ENCODE assay signal across 20 cellular contexts in genomic region chr3:38560284-38560683, GRCh38.
A peak's percentile ranks its signal among the peaks of the same experiment; 100 is the strongest.
DNase-seq lines count a peak whose midpoint lies in the region; ATAC-seq and TF ChIP-seq lines count a peak whose summit lies in the region.
"Had no signal": no experiment of that assay in that cellular context is flagged by ENCODE, and none has a peak within 500 bp of the region (broad histone marks: within the 10 kb centered on the region; RNA-seq: fewer than 3 reads in every experiment).

No MANE protein-coding gene starts in this region.

- H3K4me1 Mint-ChIP-seq in activated CD8-positive, alpha-beta memory T cell treated with anti-CD3 and anti-CD28 coated beads, Interleukin-2, amount 10 ng/mL, durations not matched to agents 7 days and 5 days: no peaks in the 10 kb centered on the region
- H3K4me1 Mint-ChIP-seq: activated naive CD4-positive, alpha-beta T cell treated with anti-CD3 and anti-CD28 coated beads, Interleukin-2, amount 50 U/mL, for 24 hours; naive B cell; stimulated activated naive CD8-positive, alpha-beta T cell treated with anti-CD3 and anti-CD28 coated beads, Interleukin-15, amount 100 ng/mL, for 72 hours had no signal

- TF ChIP-seq CTCF in PC-3 (conservative IDR thresholded peaks at IDR 0.05; ENCODE audit: low read depth, low read length): 0 out of 2 replicates have a peak, but pooled peaks have one; percentile 19
- TF ChIP-seq CTCF in fibroblast of villous mesenchyme (IDR thresholded peaks at IDR 0.05; ENCODE audit: insufficient read depth, low read depth, low read length): peak; percentile 15
- TF ChIP-seq CTCF in stomach (IDR thresholded peaks at IDR 0.05): no peak

- no peaks in the 10 kb centered on the region for H3K4me1 ChIP-seq in PC-3 (ENCODE audit: insufficient read depth, low read length)
- H3K4me1 ChIP-seq in stomach: no peaks in the 10 kb centered on the region
- H3K4me1 ChIP-seq: ascending aorta, pancreas had no signal

- no peak overlapping the region for H3K27ac Mint-ChIP-seq in activated CD8-positive, alpha-beta memory T cell treated with anti-CD3 and anti-CD28 coated beads, Interleukin-2, amount 10 ng/mL, durations not matched to agents 7 days and 5 days
- H3K27ac Mint-ChIP-seq: activated naive CD4-positive, alpha-beta T cell treated with anti-CD3 and anti-CD28 coated beads, Interleukin-2, amount 50 U/mL, for 24 hours; effector memory CD8-positive, alpha-beta T cell; naive B cell; stimulated activated naive CD8-positive, alpha-beta T cell treated with anti-CD3 and anti-CD28 coated beads, Interleukin-15, amount 100 ng/mL, for 72 hours had no signal

- H3K36me3 Mint-ChIP-seq in activated CD8-positive, alpha-beta memory T cell treated with anti-CD3 and anti-CD28 coated beads, Interleukin-2, amount 10 ng/mL, durations not matched to agents 7 days and 5 days: no peaks in the 10 kb centered on the region
- H3K36me3 Mint-ChIP-seq: activated naive CD4-positive, alpha-beta T cell treated with anti-CD3 and anti-CD28 coated beads, Interleukin-2, amount 50 U/mL, for 24 hours; naive B cell had no signal

- H3K9me3 Mint-ChIP-seq in activated CD8-positive, alpha-beta memory T cell treated with anti-CD3 and anti-CD28 coated beads, Interleukin-2, amount 10 ng/mL, durations not matched to agents 7 days and 5 days (ENCODE audit: low read depth): no peaks in the 10 kb centered on the region
- H3K9me3 Mint-ChIP-seq: activated naive CD4-positive, alpha-beta T cell treated with anti-CD3 and anti-CD28 coated beads, Interleukin-2, amount 50 U/mL, for 24 hours; effector memory CD8-positive, alpha-beta T cell; stimulated activated naive CD8-positive, alpha-beta T cell treated with anti-CD3 and anti-CD28 coated beads, Interleukin-15, amount 100 ng/mL, for 72 hours had no signal

- POLR2A ChIA-PET in PC-3 (lab: Charles Lee; ENCODE audit: unreplicated experiment): no interaction called here

- H3K27ac ChIP-seq in PC-3 (ENCODE audit: low read length) (no peak overlapping the region), stomach (no peak overlapping the region)
- H3K27ac ChIP-seq: ascending aorta, pancreas had no signal

- no peak overlapping the region for H3K4me2 ChIP-seq in PC-3 (ENCODE audit: low read length)

- H3K79me2 ChIP-seq in PC-3 (ENCODE audit: low read length): no peaks in the 10 kb centered on the region

- no peaks in the 10 kb centered on the region for H4K20me1 ChIP-seq in PC-3 (ENCODE audit: low read length)

- H3K9me3 ChIP-seq in PC-3 (ENCODE audit: low read length) (no peaks in the 10 kb centered on the region), stomach (peaks cover 0 to 2% (median 0%) of the 10 kb centered on the region in 4 donors)
- H3K9me3 ChIP-seq: ascending aorta, pancreas had no signal

- 90 to 97% (median 91%) methylated on average over 6 of the region's 6 CpGs for WGBS in stomach, 5 donors

- ATAC-seq in activated CD8-positive, alpha-beta memory T cell treated with anti-CD3 and anti-CD28 coated beads, Interleukin-2, amount 10 ng/mL, durations not matched to agents 7 days and 5 days: no peak
- ATAC-seq in PC-3: no peak
- ATAC-seq in GM18502 (IDR thresholded peaks at IDR 0.05; ENCODE audit: poor library complexity, unreplicated experiment): no peak
- ATAC-seq: effector memory CD8-positive, alpha-beta T cell; pancreas; stimulated activated naive CD8-positive, alpha-beta T cell treated with anti-CD3 and anti-CD28 coated beads, Interleukin-15, amount 100 ng/mL, for 72 hours had no signal

- H3F3A ChIP-seq in PC-3 (ENCODE audit: low read length, unreplicated experiment): no peaks in the 10 kb centered on the region

- H3K4me3 Mint-ChIP-seq in activated CD8-positive, alpha-beta memory T cell treated with anti-CD3 and anti-CD28 coated beads, Interleukin-2, amount 10 ng/mL, durations not matched to agents 7 days and 5 days: no peak overlapping the region
- H3K4me3 Mint-ChIP-seq: activated naive CD4-positive, alpha-beta T cell treated with anti-CD3 and anti-CD28 coated beads, Interleukin-2, amount 50 U/mL, for 24 hours; effector memory CD8-positive, alpha-beta T cell; naive B cell; stimulated activated naive CD8-positive, alpha-beta T cell treated with anti-CD3 and anti-CD28 coated beads, Interleukin-15, amount 100 ng/mL, for 72 hours had no signal

- TF ChIP-seq EP300 in stomach (IDR thresholded peaks at IDR 0.05): no peak

- H3K9ac ChIP-seq in PC-3 (ENCODE audit: low read length): no peak overlapping the region

- no TSS peak for BruUV-seq in PC-3 (replicated peaks; lab: Mats Ljungman, UMichigan)

- intact Hi-C loops in PC-3 (cut with micrococcal nuclease): no loop called here
- intact Hi-C loops in stomach (cut with DNase I; ENCODE audit: low total_unique reads): no loop called here

- no peaks in the 10 kb centered on the region for H3K9me2 ChIP-seq in PC-3 (replicated peaks; ENCODE audit: low read length)

- H3K4me3 ChIP-seq in PC-3 (ENCODE audit: low read length) (no peak overlapping the region), fibroblast of villous mesenchyme (ENCODE audit: low read depth, low read length) (no peak overlapping the region), stomach (no peak overlapping the region)
- H3K4me3 ChIP-seq: ascending aorta, pancreas had no signal

- H3K27me3 ChIP-seq in PC-3 (ENCODE audit: low read length) (peaks cover 34% of the 10 kb centered on the region), stomach (no peaks in the 10 kb centered on the region)
- H3K27me3 ChIP-seq: ascending aorta, pancreas had no signal

- no peaks in the 10 kb centered on the region for H3K36me3 ChIP-seq in PC-3 (ENCODE audit: low read depth, low read length)
- H3K36me3 ChIP-seq in stomach: no peaks in the 10 kb centered on the region
- H3K36me3 ChIP-seq: ascending aorta, pancreas had no signal

- H2AFZ ChIP-seq in PC-3 (ENCODE audit: low read length): no peak overlapping the region

- TF ChIP-seq POLR2A in stomach (IDR thresholded peaks at IDR 0.05): no peak

- peaks cover 2% of the 10 kb centered on the region for H3K27me3 Mint-ChIP-seq in activated CD8-positive, alpha-beta memory T cell treated with anti-CD3 and anti-CD28 coated beads, Interleukin-2, amount 10 ng/mL, durations not matched to agents 7 days and 5 days
- H3K27me3 Mint-ChIP-seq: activated naive CD4-positive, alpha-beta T cell treated with anti-CD3 and anti-CD28 coated beads, Interleukin-2, amount 50 U/mL, for 24 hours; stimulated activated naive CD8-positive, alpha-beta T cell treated with anti-CD3 and anti-CD28 coated beads, Interleukin-15, amount 100 ng/mL, for 72 hours had no signal

- CTCF ChIA-PET in activated CD8-positive, alpha-beta memory T cell treated with anti-CD3 and anti-CD28 coated beads, Interleukin-2, amount 10 ng/mL, durations not matched to agents 7 days and 5 days (lab: Charles Lee): no interaction called here
- CTCF ChIA-PET in PC-3 (lab: Charles Lee): no interaction called here

- DNase-seq in activated CD8-positive, alpha-beta memory T cell treated with anti-CD3 and anti-CD28 coated beads, Interleukin-2, amount 50 U/mL, for 48 hours: peak; percentile 37
- no peak for DNase-seq in activated CD8-positive, alpha-beta memory T cell treated with anti-CD3 and anti-CD28 coated beads, Interleukin-2, amount 10 ng/mL, durations not matched to agents 7 days and 5 days
- DNase-seq in PC-3 (no peak), fibroblast of villous mesenchyme (ENCODE audit: low read depth) (no peak), stomach (peak; percentile 1), NCI-H69 (lab: John Stamatoyannopoulos, UW) (no peak), COR-L47 (lab: John Stamatoyannopoulos, UW) (no peak)
- DNase-seq: activated CD4-positive, alpha-beta T cell treated with anti-CD3 and anti-CD28 coated beads for 4 hours; effector memory CD8-positive, alpha-beta T cell; GDM1; naive B cell; NCI-H1092 treated with DMSO at 0.1 percent for 48 hours; NCI-H2081 treated with DMSO at 0.1 percent for 48 hours; NCI-H446 treated with DMSO at 0.1 percent for 48 hours; pancreas; stimulated activated CD4-positive, alpha-beta T cell treated with anti-CD3 and anti-CD28 coated beads, Interleukin-2, amount 100 ng/mL, for 48 hours; stimulated activated naive CD8-positive, alpha-beta T cell treated with anti-CD3 and anti-CD28 coated beads, Interleukin-15, amount 100 ng/mL, for 72 hours had no signal

Comparison
In these comparisons a context has a peak if more than half of its experiments do, and no peak if none do; other contexts are left out.
1. DNase-seq: peak in activated CD8-positive, alpha-beta memory T cell treated with anti-CD3 and anti-CD28 coated beads, Interleukin-2, amount 50 U/mL, for 48 hours (single experiment) and stomach (single experiment); none in activated CD8-positive, alpha-beta memory T cell treated with anti-CD3 and anti-CD28 coated beads, Interleukin-2, amount 10 ng/mL, durations not matched to agents 7 days and 5 days (single experiment), PC-3 (single experiment), fibroblast of villous mesenchyme (single experiment), NCI-H69 (single experiment) and COR-L47 (single experiment).
2. CTCF ChIP-seq: peak in PC-3 (single experiment) and fibroblast of villous mesenchyme (single experiment); none in stomach (0 of 7).